ENCODE assay signal across 1 cellular context in the genomic region with DNA sequence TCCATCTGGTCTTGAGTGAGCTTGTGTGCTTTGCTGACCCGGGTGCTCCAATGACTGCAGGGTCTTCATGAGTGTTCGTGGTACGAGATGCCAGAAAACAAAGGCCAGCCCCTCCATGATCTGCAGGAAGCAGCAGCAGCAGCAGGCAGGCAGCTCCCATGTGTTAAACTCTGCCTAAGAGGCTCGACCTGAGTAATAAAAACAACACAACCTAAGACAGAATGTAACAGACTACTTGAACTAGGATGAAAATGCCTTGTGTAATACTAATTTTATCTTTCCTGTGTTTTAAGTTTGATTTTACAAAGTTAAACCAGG.
TF ChIP-seq lines count a peak whose summit lies in the region.

No MANE protein-coding gene starts in this region.

TF ChIP-seq in IMR-90, 13 proteins besides CTCF, POLR2A, EP300 and RAD21:
- TF ChIP-seq RCOR1 (IDR thresholded peaks at IDR 0.05; ENCODE audit: insufficient replicate concordance, low read length) (no peak), CHD1 (IDR thresholded peaks at IDR 0.05; ENCODE audit: low read depth, low read length) (no peak), MAZ (IDR thresholded peaks at IDR 0.05; ENCODE audit: borderline replicate concordance, low read depth, low read length) (no peak), SMC3 (IDR thresholded peaks at IDR 0.05; ENCODE audit: low read depth, low read length) (no peak), RFX5 (IDR thresholded peaks at IDR 0.05; ENCODE audit: low read depth, low read length) (no peak), BHLHE40 (IDR thresholded peaks at IDR 0.05; ENCODE audit: low read depth, low read length) (no peak), MXI1 (IDR thresholded peaks at IDR 0.05; ENCODE audit: borderline replicate concordance, low read depth, low read length) (no peak), CEBPB (IDR thresholded peaks at IDR 0.05; ENCODE audit: low read depth, low read length) (no peak), NFE2L2 (IDR thresholded peaks at IDR 0.05; ENCODE audit: low read depth, low read length) (no peak), FOS (IDR thresholded peaks at IDR 0.05; ENCODE audit: low read depth, low read length) (no peak), MAFK (IDR thresholded peaks at IDR 0.05; ENCODE audit: low read depth, low read length) (no peak)
- TF ChIP-seq, protein P1, sequence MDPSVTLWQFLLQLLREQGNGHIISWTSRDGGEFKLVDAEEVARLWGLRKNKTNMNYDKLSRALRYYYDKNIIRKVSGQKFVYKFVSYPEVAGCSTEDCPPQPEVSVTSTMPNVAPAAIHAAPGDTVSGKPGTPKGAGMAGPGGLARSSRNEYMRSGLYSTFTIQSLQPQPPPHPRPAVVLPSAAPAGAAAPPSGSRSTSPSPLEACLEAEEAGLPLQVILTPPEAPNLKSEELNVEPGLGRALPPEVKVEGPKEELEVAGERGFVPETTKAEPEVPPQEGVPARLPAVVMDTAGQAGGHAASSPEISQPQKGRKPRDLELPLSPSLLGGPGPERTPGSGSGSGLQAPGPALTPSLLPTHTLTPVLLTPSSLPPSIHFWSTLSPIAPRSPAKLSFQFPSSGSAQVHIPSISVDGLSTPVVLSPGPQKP (IDR thresholded peaks at IDR 0.05; ENCODE audit: borderline replicate concordance, low read depth, low read length) = no peak
- TF ChIP-seq, protein P2, sequence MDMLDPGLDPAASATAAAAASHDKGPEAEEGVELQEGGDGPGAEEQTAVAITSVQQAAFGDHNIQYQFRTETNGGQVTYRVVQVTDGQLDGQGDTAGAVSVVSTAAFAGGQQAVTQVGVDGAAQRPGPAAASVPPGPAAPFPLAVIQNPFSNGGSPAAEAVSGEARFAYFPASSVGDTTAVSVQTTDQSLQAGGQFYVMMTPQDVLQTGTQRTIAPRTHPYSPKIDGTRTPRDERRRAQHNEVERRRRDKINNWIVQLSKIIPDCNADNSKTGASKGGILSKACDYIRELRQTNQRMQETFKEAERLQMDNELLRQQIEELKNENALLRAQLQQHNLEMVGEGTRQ (IDR thresholded peaks at IDR 0.05; ENCODE audit: low read depth, low read length) = no peak
